ENCODE assay signal across 32 cellular contexts in genomic region chr4:175986-176385, GRCh38.
"Had no signal": no experiment of that assay in that cellular context is flagged by ENCODE, and none has a peak within 500 bp of the region (broad histone marks: within the 10 kb centered on the region; RNA-seq: fewer than 3 reads in every experiment).

No MANE protein-coding gene starts in this region.

- DNase-seq: activated CD4-positive, alpha-beta T cell treated with anti-CD3 and anti-CD28 coated beads, Interleukin-2, amount 10 ng/mL, durations not matched to agents 24 days and 14 days; activated CD4-positive, alpha-beta T cell treated with anti-CD3 and anti-CD28 coated beads, Interleukin-2, amount 50 U/mL, for 4 hours; activated CD8-positive, alpha-beta T cell treated with anti-CD3 and anti-CD28 coated beads for 36 hours; activated gamma-delta T cell; activated naive CD4-positive, alpha-beta T cell treated with Interleukin-2 at 50 U/mL for 16 hours; activated T-cell treated with anti-CD3 and anti-CD28 coated beads, Interleukin-2, amount 50 U/mL, for 1 hour; activated T-cell treated with anti-CD3 and anti-CD28 coated beads, Interleukin-2, amount 50 U/mL, for 72 hours; anterior cingulate cortex; brain microvascular endothelial cell; central memory CD4-positive, alpha-beta T cell; Karpas-422; NCI-H1048; NCI-H1105 treated with DMSO at 0.1 percent for 48 hours; NCI-H1436; NCI-H1694; NCI-H1930; NCI-H2081 treated with DMSO at 0.1 percent for 48 hours; NCI-H2171; NCI-H510A; NCI-H526; NCI-H748 treated with DMSO at 0.1 percent for 48 hours; NK-92 treated with Interleukin-12 subunit alpha and Interleukin-12 subunit beta, amount 100 ng/mL, for 24 hours; PC-3; Peyer's patch; RPMI8226; SHP77 treated with DMSO at 0.1 percent for 48 hours; SK-N-SH had no signal

- H3K27ac ChIP-seq: brain microvascular endothelial cell, Peyer's patch, SJSA1 had no signal

- H3K9ac ChIP-seq: SK-N-SH had no signal

- H3K4me2 ChIP-seq: SK-N-SH had no signal

- ATAC-seq: activated CD8-positive, alpha-beta T cell treated with anti-CD3 and anti-CD28 coated beads for 36 hours; activated naive CD4-positive, alpha-beta T cell treated with anti-CD3 and anti-CD28 coated beads, Interleukin-2, amount 50 U/mL, for 72 hours; activated T-cell treated with anti-CD3 and anti-CD28 coated beads, Interleukin-2, amount 50 U/mL, for 72 hours; PC-3 had no signal

- H3K27me3 Mint-ChIP-seq: activated CD4-positive, alpha-beta T cell treated with anti-CD3 and anti-CD28 coated beads, Interleukin-2, amount 10 ng/mL, durations not matched to agents 24 days and 14 days; activated CD8-positive, alpha-beta T cell treated with anti-CD3 and anti-CD28 coated beads for 36 hours had no signal

- H3K9me3 ChIP-seq: SJSA1 had no signal

- H3K4me1 ChIP-seq: Peyer's patch, SJSA1 had no signal

- H3K4me1 Mint-ChIP-seq: activated CD4-positive, alpha-beta T cell treated with anti-CD3 and anti-CD28 coated beads, Interleukin-2, amount 10 ng/mL, durations not matched to agents 24 days and 14 days had no signal

- H3K4me3 Mint-ChIP-seq: activated CD4-positive, alpha-beta T cell treated with anti-CD3 and anti-CD28 coated beads, Interleukin-2, amount 10 ng/mL, durations not matched to agents 24 days and 14 days; activated CD8-positive, alpha-beta T cell treated with anti-CD3 and anti-CD28 coated beads for 36 hours; activated T-cell treated with anti-CD3 and anti-CD28 coated beads, Interleukin-2, amount 50 U/mL, for 72 hours; T-helper 1 cell treated with Interleukin-12 subunit alpha and Interleukin-12 subunit beta and Interleukin-4 antibody, amounts not matched to agents 30 μg/mL and 1 μg/mL, for 36 hours; T-helper 2 cell treated with Interferon-gamma antibody and Interleukin-4, amounts not matched to agents 5 μg/mL and 100 μg/mL, for 36 hours had no signal

- H3K4me3 ChIP-seq: Peyer's patch, SJSA1 had no signal

- H3K27me3 ChIP-seq: brain microvascular endothelial cell, Peyer's patch, SJSA1 had no signal

- H3K36me3 ChIP-seq: brain microvascular endothelial cell, SJSA1 had no signal

- H3K27ac Mint-ChIP-seq: activated CD4-positive, alpha-beta T cell treated with anti-CD3 and anti-CD28 coated beads, Interleukin-2, amount 10 ng/mL, durations not matched to agents 24 days and 14 days; activated CD8-positive, alpha-beta T cell treated with anti-CD3 and anti-CD28 coated beads for 36 hours; activated naive CD4-positive, alpha-beta T cell treated with anti-CD3 and anti-CD28 coated beads, Interleukin-2, amount 50 U/mL, for 72 hours; activated T-cell treated with anti-CD3 and anti-CD28 coated beads, Interleukin-2, amount 50 U/mL, for 72 hours; activated T-helper 2 cell treated with anti-CD3 and anti-CD28 coated beads, Interferon-gamma antibody, Interleukin-2, Interleukin-4, amounts not matched to agents 10 μg/mL and 5 μg/mL and 100 μg/mL, durations not matched to agents 14 hours and 24 hours and 36 hours; T-helper 1 cell treated with Interleukin-12 subunit alpha and Interleukin-12 subunit beta and Interleukin-4 antibody, amounts not matched to agents 30 μg/mL and 1 μg/mL, for 36 hours; T-helper 2 cell treated with Interferon-gamma antibody and Interleukin-4, amounts not matched to agents 5 μg/mL and 100 μg/mL, for 36 hours had no signal
